In the genomic region with DNA sequence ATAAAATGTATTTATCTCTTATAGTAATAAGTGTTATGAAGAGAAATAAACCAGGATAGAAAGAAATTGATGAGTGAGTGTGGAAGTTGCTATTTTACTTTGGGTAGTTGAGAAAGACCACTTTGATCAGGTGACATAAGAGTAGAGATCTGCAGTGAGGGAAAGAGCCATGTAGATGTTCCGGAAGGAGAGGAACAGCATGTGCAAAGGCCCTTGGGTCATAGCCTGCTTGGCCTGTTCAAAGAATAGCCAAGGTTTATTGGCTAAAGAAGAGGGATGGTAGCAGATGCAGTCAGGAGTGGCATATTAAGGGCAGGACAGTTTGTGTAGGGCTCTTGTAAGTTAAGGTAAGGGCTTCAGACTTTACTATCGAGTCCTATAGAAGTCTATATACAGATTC, we compare ENCODE assay signal across 1 cellular context.
TF ChIP-seq lines count a peak whose summit lies in the region.

No MANE protein-coding gene starts in this region.

TF ChIP-seq in endothelial cell of umbilical vein, 7 proteins besides CTCF, POLR2A, EP300 and RAD21 (continued from another document):
- TF ChIP-seq FOS (IDR thresholded peaks at IDR 0.05; ENCODE audit: borderline replicate concordance, insufficient read depth, low read length) (no peak), EZH2 (IDR thresholded peaks at IDR 0.05; ENCODE audit: borderline replicate concordance, low read depth, low read length, severe bottlenecking) (no peak)
- TF ChIP-seq, protein P1, sequence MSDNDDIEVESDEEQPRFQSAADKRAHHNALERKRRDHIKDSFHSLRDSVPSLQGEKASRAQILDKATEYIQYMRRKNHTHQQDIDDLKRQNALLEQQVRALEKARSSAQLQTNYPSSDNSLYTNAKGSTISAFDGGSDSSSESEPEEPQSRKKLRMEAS (IDR thresholded peaks at IDR 0.05; ENCODE audit: insufficient read depth, insufficient read length) = no peak
